Comparison of ENCODE assay signal across 8 cellular contexts in genomic region chr10:100827819-100828743, GRCh38.
A peak's percentile ranks its signal among the peaks of the same experiment; 100 is the strongest.
DNase-seq lines count a peak whose midpoint lies in the region; ATAC-seq and TF ChIP-seq lines count a peak whose summit lies in the region.

No MANE protein-coding gene starts in this region.

- peak overlapping the region; percentile 83 for H3K4me3 Mint-ChIP-seq in central memory CD8-positive, alpha-beta T cell
- peak overlapping the region; percentile 57 for H3K4me3 Mint-ChIP-seq in mesothelial cell of epicardium

- peaks cover 29% of the 10 kb centered on the region for H3K4me1 Mint-ChIP-seq in central memory CD8-positive, alpha-beta T cell
- peaks cover 24% of the 10 kb centered on the region for H3K4me1 Mint-ChIP-seq in mesothelial cell of epicardium

- peaks cover 30% of the 10 kb centered on the region for H3K27me3 Mint-ChIP-seq in central memory CD8-positive, alpha-beta T cell
- peaks cover 61% of the 10 kb centered on the region for H3K27me3 Mint-ChIP-seq in mesothelial cell of epicardium (ENCODE audit: low read depth)

- H3K4me3 ChIP-seq in RWPE2 (ENCODE audit: severe bottlenecking): peak overlapping the region; percentile 22

- ATAC-seq in RWPE2 (ENCODE audit: low read depth) (peak; percentile 36), HG02642 (IDR thresholded peaks at IDR 0.05; ENCODE audit: poor library complexity, unreplicated experiment) (no peak)
- ATAC-seq in central memory CD8-positive, alpha-beta T cell (replicated peaks; ENCODE audit: extremely low read depth, poor library complexity, severe bottlenecking): peak; percentile 12

- H3K9me3 ChIP-seq in RWPE2 (ENCODE audit: severe bottlenecking): no peaks in the 10 kb centered on the region

- H3K27ac Mint-ChIP-seq in central memory CD8-positive, alpha-beta T cell (ENCODE audit: low read depth): peak overlapping the region; percentile 18
- no peak overlapping the region for H3K27ac Mint-ChIP-seq in mesothelial cell of epicardium

- H3K36me3 ChIP-seq in RWPE2 (ENCODE audit: low read depth): no peaks in the 10 kb centered on the region

- H3K36me3 Mint-ChIP-seq in central memory CD8-positive, alpha-beta T cell (ENCODE audit: insufficient read depth): peaks cover 2% of the 10 kb centered on the region
- H3K36me3 Mint-ChIP-seq in mesothelial cell of epicardium: no peaks in the 10 kb centered on the region

- peaks cover 99% of the 10 kb centered on the region for H3K27me3 ChIP-seq in RWPE2 (ENCODE audit: insufficient read depth, poor library complexity, severe bottlenecking)

- no peaks in the 10 kb centered on the region for H3K4me1 ChIP-seq in RWPE2 (ENCODE audit: insufficient read depth, poor library complexity, severe bottlenecking)

- no peak for TF ChIP-seq CTCF in RWPE2 (IDR thresholded peaks at IDR 0.05; ENCODE audit: poor library complexity, severe bottlenecking)
- TF ChIP-seq CTCF in mesothelial cell of epicardium (IDR thresholded peaks at IDR 0.05; ENCODE audit: unreplicated experiment): no peak

- no peaks in the 10 kb centered on the region for H3K9me3 Mint-ChIP-seq in central memory CD8-positive, alpha-beta T cell
- H3K9me3 Mint-ChIP-seq in mesothelial cell of epicardium: no peaks in the 10 kb centered on the region

- no peak overlapping the region for H3K27ac ChIP-seq in RWPE2 (ENCODE audit: poor library complexity, severe bottlenecking)

- DNase-seq in activated CD4-positive, CD25-positive, alpha-beta regulatory T cell treated with anti-CD3 and anti-CD28 coated beads, Interleukin-2, amount 50 U/mL, for 72 hours: peak; percentile 40
- DNase-seq in activated CD4-positive, CD25-positive, alpha-beta regulatory T cell (lab: John Stamatoyannopoulos, UW): no peak
- no peak for DNase-seq in RWPE2 (ENCODE audit: low spot score)
- DNase-seq in central memory CD8-positive, alpha-beta T cell (ENCODE audit: low spot score in 2 of 2): no peak
- DNase-seq in mesothelial cell of epicardium (ENCODE audit: low spot score in 2 of 2, unreplicated experiment in 2 of 2): peak in 1 of 2 experiments; percentile 47
- no peak for DNase-seq in NCI-H128 (lab: John Stamatoyannopoulos, UW; ENCODE audit: unreplicated experiment)
- no peak for DNase-seq in NCI-H187 treated with DMSO at 0.1 percent for 48 hours (lab: John Stamatoyannopoulos, UW)
